In the genomic region with DNA sequence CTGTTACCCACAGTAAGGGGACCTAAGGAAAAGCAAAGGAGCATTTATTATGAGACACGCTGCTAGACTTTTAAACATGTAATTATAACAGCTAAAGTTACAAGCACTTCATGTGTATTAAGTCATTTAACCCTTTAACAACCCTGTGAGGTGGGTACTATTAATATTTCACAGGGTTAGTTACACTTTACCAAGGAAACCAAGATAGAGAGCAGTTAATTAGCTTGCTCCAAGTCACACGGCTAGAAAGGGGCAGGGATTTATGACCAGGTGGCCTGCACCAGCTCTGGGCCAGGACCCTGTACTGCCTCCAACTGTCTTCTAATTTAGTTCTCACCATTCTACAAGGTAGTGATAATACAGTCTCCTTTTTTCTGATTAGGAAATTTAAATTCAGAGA, we compare ENCODE assay signal across 20 cellular contexts.
DNase-seq lines count a peak whose midpoint lies in the region; ATAC-seq, FAIRE-seq and TF ChIP-seq lines count a peak whose summit lies in the region.
"Had no signal": no experiment of that assay in that cellular context is flagged by ENCODE, and none has a peak within 500 bp of the region (broad histone marks: within the 10 kb centered on the region; RNA-seq: fewer than 3 reads in every experiment).

No MANE protein-coding gene starts in this region.

- H2AFZ ChIP-seq in astrocyte (ENCODE audit: low read depth, low read length) (no peak overlapping the region), neuronal stem cell (ENCODE audit: low read length) (no peak overlapping the region)

- no peak overlapping the region for H3K27ac ChIP-seq in astrocyte (ENCODE audit: low read depth, low read length)
- H3K27ac ChIP-seq in rectal smooth muscle tissue (ENCODE audit: low read depth, low read length), result peak overlapping the region; percentile 86
- no peak overlapping the region for H3K27ac ChIP-seq in neuronal stem cell (replicated peaks; ENCODE audit: low read length)

- CTCF ChIA-PET in Caco-2 (lab: Charles Lee), result interaction anchor here (1.0 to 1.5 kb wide), 3 partner anchors 9 to 69 kb away, joined by 3 to 5 read pairs (median 5); no protein-coding TSS in a partner anchor

- WGBS in neuronal stem cell (ENCODE audit: extremely low coverage in 2 of 2, insufficient read length in 2 of 2, insufficient replicate concordance in 1 of 2), 2 donors, result no CpG with 5 or more reads among the region's 2 CpGs

- H3K4ac ChIP-seq in neuronal stem cell (ENCODE audit: low read length), result no peak overlapping the region

- intact Hi-C loops in Caco-2 (cut with micrococcal nuclease; ENCODE audit: unreplicated experiment) (loop anchor here (1.0 to 2.0 kb wide), 2 partner anchors 23 to 36 kb away; no protein-coding TSS in a partner anchor), posterior vena cava (cut with DNase I) (no loop called here)

- H3K79me1 ChIP-seq in neuronal stem cell (ENCODE audit: low read depth, low read length), result peaks cover 6% of the 10 kb centered on the region

- DNase-seq in Caco-2 (no peak), astrocyte (ENCODE audit: low read depth) (no peak), islet precursor cell (peak; percentile 37), neuronal stem cell (ENCODE audit: low spot score) (no peak), posterior vena cava (ENCODE audit: low spot score) (no peak), EL (no peak)
- DNase-seq: anterior cingulate cortex, dermis blood vessel endothelial cell, esophagus squamous epithelium, GDM1, hypothalamus, KBM-7, NCI-H1092, NCI-H2107, NCI-H774, T-cell had no signal

- H3K27me3 ChIP-seq in Caco-2 (replicated peaks; ENCODE audit: control insufficient read depth, insufficient read depth, low read length), result no peaks in the 10 kb centered on the region
- no peaks in the 10 kb centered on the region for H3K27me3 ChIP-seq in astrocyte (ENCODE audit: insufficient read depth, low read length)
- H3K27me3 ChIP-seq in rectal smooth muscle tissue (ENCODE audit: control insufficient read depth, insufficient read depth, low read length), result no peaks in the 10 kb centered on the region
- H3K27me3 ChIP-seq in neuronal stem cell (ENCODE audit: control insufficient read depth in 3 of 3, insufficient read depth in 3 of 3, low read depth in 1 of 3, low read length in 3 of 3), result no peaks in the 10 kb centered on the region
- H3K27me3 ChIP-seq: esophagus squamous epithelium had no signal

- peaks cover 65% of the 10 kb centered on the region for H4K20me1 ChIP-seq in astrocyte (ENCODE audit: insufficient read depth, low read length)

- no peaks in the 10 kb centered on the region for H3K9me3 Mint-ChIP-seq in Caco-2 (ENCODE audit: unreplicated experiment)
- H3K9me3 Mint-ChIP-seq in astrocyte (ENCODE audit: unreplicated experiment), result peaks cover 2% of the 10 kb centered on the region
- H3K9me3 Mint-ChIP-seq: natural killer cell treated with Interleukin-12 subunit alpha and Interleukin-12 subunit beta and Interleukin-15 and Interleukin-18, amount 100 ng/mL, for 72 hours; T-cell had no signal

- no peak overlapping the region for H3K23ac ChIP-seq in neuronal stem cell (ENCODE audit: low read depth, low read length, poor library complexity)

- H3K36me3 Mint-ChIP-seq in Caco-2 (ENCODE audit: insufficient read depth, unreplicated experiment), result peaks cover 6% of the 10 kb centered on the region
- H3K36me3 Mint-ChIP-seq in astrocyte (ENCODE audit: low read depth, unreplicated experiment), result peaks cover 11% of the 10 kb centered on the region
- H3K36me3 Mint-ChIP-seq: natural killer cell treated with Interleukin-12 subunit alpha and Interleukin-12 subunit beta and Interleukin-15 and Interleukin-18, amount 100 ng/mL, for 72 hours; T-cell had no signal

- H3K9ac ChIP-seq in astrocyte (ENCODE audit: low read length) (no peak overlapping the region), rectal smooth muscle tissue (ENCODE audit: low read length) (no peak overlapping the region), neuronal stem cell (ENCODE audit: low read depth, low read length, poor library complexity) (no peak overlapping the region)

- peak overlapping the region; percentile 24 for H3K4me2 ChIP-seq in astrocyte (ENCODE audit: low read length)
- H3K4me2 ChIP-seq in neuronal stem cell (ENCODE audit: insufficient read depth, low read length, poor library complexity, severe bottlenecking), result no peak overlapping the region

- no TSS peak for BruUV-seq in Caco-2 (replicated peaks; lab: Mats Ljungman, UMichigan)

- POLR2A ChIA-PET in Caco-2 (lab: Charles Lee), result interaction anchor here (0.8 to 0.9 kb wide), 2 partner anchors 69 to 75 kb away, joined by 5 read pairs; a partner anchor contains a TSS

- H3K79me2 ChIP-seq in astrocyte (ENCODE audit: insufficient read depth, low read length), result peaks cover 81% of the 10 kb centered on the region

- H3K9me3 ChIP-seq in Caco-2 (peaks cover 12% of the 10 kb centered on the region), astrocyte (ENCODE audit: insufficient read depth, low read depth, low read length) (no peaks in the 10 kb centered on the region), neuronal stem cell (replicated peaks in 1 of 2; ENCODE audit: control insufficient read depth in 2 of 2, insufficient read depth in 1 of 2, low read depth in 1 of 2, low read length in 2 of 2) (no peaks in the 10 kb centered on the region)
- H3K9me3 ChIP-seq: esophagus squamous epithelium had no signal

- no peak for ATAC-seq in HG03469 (IDR thresholded peaks at IDR 0.05; ENCODE audit: unreplicated experiment)
- ATAC-seq: natural killer cell treated with Interleukin-12 subunit alpha and Interleukin-12 subunit beta and Interleukin-15 and Interleukin-18, amount 100 ng/mL, for 72 hours; T-cell had no signal

- no peak overlapping the region for H2BK12ac ChIP-seq in neuronal stem cell (ENCODE audit: low read length)

- H2BK5ac ChIP-seq in neuronal stem cell (ENCODE audit: low read length), result no peak overlapping the region

- H3K27ac Mint-ChIP-seq in Caco-2 (ENCODE audit: unreplicated experiment), result peak overlapping the region; percentile 76
- H3K27ac Mint-ChIP-seq in astrocyte (ENCODE audit: unreplicated experiment), result no peak overlapping the region
- H3K27ac Mint-ChIP-seq: natural killer cell treated with Interleukin-12 subunit alpha and Interleukin-12 subunit beta and Interleukin-15 and Interleukin-18, amount 100 ng/mL, for 72 hours; T-cell had no signal

- H2BK15ac ChIP-seq in neuronal stem cell (ENCODE audit: low read length), result no peak overlapping the region

- no peak overlapping the region for H2BK120ac ChIP-seq in neuronal stem cell (ENCODE audit: low read depth, low read length)

- H3K4me3 ChIP-seq in Caco-2 (ENCODE audit: low read depth, low read length), result no peak overlapping the region
- no peak overlapping the region for H3K4me3 ChIP-seq in astrocyte (ENCODE audit: insufficient read depth, low read depth, low read length)
- no peak overlapping the region for H3K4me3 ChIP-seq in rectal smooth muscle tissue (ENCODE audit: low read length)
- no peak overlapping the region for H3K4me3 ChIP-seq in neuronal stem cell (ENCODE audit: low read length in 2 of 2)
- H3K4me3 ChIP-seq: esophagus squamous epithelium had no signal

- H3K4me3 Mint-ChIP-seq in Caco-2 (ENCODE audit: unreplicated experiment) (no peak overlapping the region), astrocyte (ENCODE audit: unreplicated experiment) (no peak overlapping the region)
- H3K4me3 Mint-ChIP-seq: natural killer cell treated with Interleukin-12 subunit alpha and Interleukin-12 subunit beta and Interleukin-15 and Interleukin-18, amount 100 ng/mL, for 72 hours; T-cell had no signal

- TF ChIP-seq CTCF in Caco-2 (IDR thresholded peaks at IDR 0.05; ENCODE audit: insufficient read depth in 1 of 2, low read depth in 1 of 2, low read length in 1 of 2, severe bottlenecking in 1 of 2, unreplicated experiment in 1 of 2), result no peak
- TF ChIP-seq CTCF in astrocyte (IDR thresholded peaks at IDR 0.05; ENCODE audit: insufficient read depth, low read depth, low read length), result no peak

- H3K4me1 ChIP-seq in Caco-2, result peaks cover 35% of the 10 kb centered on the region
- H3K4me1 ChIP-seq in astrocyte (ENCODE audit: insufficient read depth, low read length), result peaks cover 18% of the 10 kb centered on the region
- peaks cover 58% of the 10 kb centered on the region for H3K4me1 ChIP-seq in rectal smooth muscle tissue (ENCODE audit: control insufficient read depth, insufficient read depth, low read length)
- peaks cover 7 to 17% of the 10 kb centered on the region in 2 donors for H3K4me1 ChIP-seq in neuronal stem cell (ENCODE audit: control insufficient read depth in 2 of 2, insufficient read depth in 1 of 2, low read depth in 1 of 2, low read length in 2 of 2)

- H3K4me1 Mint-ChIP-seq in Caco-2 (ENCODE audit: low read depth, unreplicated experiment), result peaks cover 17% of the 10 kb centered on the region
- peaks cover 24% of the 10 kb centered on the region for H3K4me1 Mint-ChIP-seq in astrocyte (ENCODE audit: low read depth, unreplicated experiment)
- H3K4me1 Mint-ChIP-seq: T-cell had no signal

- no peak overlapping the region for H3K14ac ChIP-seq in neuronal stem cell (ENCODE audit: low read length)

- H3K27me3 Mint-ChIP-seq in Caco-2 (ENCODE audit: insufficient read depth, unreplicated experiment), result no peaks in the 10 kb centered on the region
- H3K27me3 Mint-ChIP-seq in astrocyte (ENCODE audit: low read depth, unreplicated experiment), result no peaks in the 10 kb centered on the region

- no peak for FAIRE-seq in astrocyte (lab: Jason Lieb, UNC)
- FAIRE-seq: D721Med had no signal

- no peak overlapping the region for H4K8ac ChIP-seq in neuronal stem cell (ENCODE audit: low read depth, low read length)

- H2AK5ac ChIP-seq in neuronal stem cell (ENCODE audit: low read depth, low read length), result no peak overlapping the region

- no peak overlapping the region for H3K18ac ChIP-seq in neuronal stem cell (ENCODE audit: low read length)

- H4K91ac ChIP-seq in neuronal stem cell (ENCODE audit: low read depth, low read length, poor library complexity), result no peak overlapping the region

- H3K36me3 ChIP-seq in Caco-2 (ENCODE audit: control insufficient read depth, insufficient read depth, low read length), result no peaks in the 10 kb centered on the region
- no peaks in the 10 kb centered on the region for H3K36me3 ChIP-seq in astrocyte (ENCODE audit: insufficient read depth, low read length)
- no peaks in the 10 kb centered on the region for H3K36me3 ChIP-seq in rectal smooth muscle tissue (ENCODE audit: control insufficient read depth, insufficient read depth, low read length)
- peaks cover 0 to 5% of the 10 kb centered on the region in 2 donors for H3K36me3 ChIP-seq in neuronal stem cell (replicated peaks in 1 of 2; ENCODE audit: control insufficient read depth in 2 of 2, insufficient read depth in 2 of 2, low read length in 2 of 2)
